In the genomic region with DNA sequence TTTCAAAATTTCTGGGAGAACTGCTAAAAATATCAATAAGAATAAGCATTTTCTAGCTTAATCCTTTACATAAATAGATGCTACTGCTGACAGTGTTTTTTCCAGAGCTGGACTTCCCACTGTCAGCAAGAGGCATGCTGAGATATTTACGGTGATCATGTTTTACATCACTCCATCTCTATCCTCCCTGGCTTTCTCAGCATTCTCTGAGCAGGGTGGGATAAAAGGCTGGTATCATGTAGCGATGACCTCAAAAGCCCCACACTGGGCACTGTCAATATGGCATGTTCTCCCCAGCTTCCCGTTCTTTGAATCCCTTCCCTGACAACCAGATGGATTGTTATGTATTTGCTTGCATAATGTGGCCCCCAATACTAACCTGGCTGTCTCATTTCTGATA, we compare ENCODE assay signal across 26 cellular contexts.
"Had no signal": no experiment of that assay in that cellular context is flagged by ENCODE, and none has a peak within 500 bp of the region (broad histone marks: within the 10 kb centered on the region; RNA-seq: fewer than 3 reads in every experiment).

No MANE protein-coding gene starts in this region.

- H3K4me3 ChIP-seq: adrenal gland, body of pancreas, breast epithelium, Peyer's patch, SJSA1 had no signal

- H3K27me3 ChIP-seq: adrenal gland, body of pancreas, breast epithelium, Peyer's patch, SJSA1 had no signal

- H3K9me3 ChIP-seq: adrenal gland, body of pancreas, breast epithelium, Peyer's patch, SJSA1, SK-N-SH had no signal

- H3K36me3 ChIP-seq: adrenal gland, breast epithelium, Peyer's patch, SJSA1 had no signal

- ATAC-seq: activated CD4-positive, alpha-beta T cell treated with anti-CD3 and anti-CD28 coated beads for 36 hours; activated CD4-positive, CD25-positive, alpha-beta regulatory T cell treated with anti-CD3 and anti-CD28 coated beads, Interleukin-2, amount 50 U/mL, for 24 hours; activated CD8-positive, alpha-beta T cell treated with anti-CD3 and anti-CD28 coated beads, Interleukin-2, amount 10 ng/mL, durations not matched to agents 7 days and 5 days; activated naive CD4-positive, alpha-beta T cell treated with anti-CD3 and anti-CD28 coated beads, Interleukin-2, amount 50 U/mL, for 72 hours; body of pancreas; PC-3 had no signal

- DNase-seq: activated CD4-positive, alpha-beta T cell treated with anti-CD3 and anti-CD28 coated beads for 36 hours; activated CD4-positive, alpha-beta T cell treated with anti-CD3 and anti-CD28 coated beads, Interleukin-2, amount 10 ng/mL, durations not matched to agents 7 days and 5 days; activated CD4-positive, alpha-beta T cell treated with anti-CD3 and anti-CD28 coated beads, Interleukin-2, amount 50 U/mL, for 48 hours; activated CD8-positive, alpha-beta T cell treated with anti-CD3 and anti-CD28 coated beads, Interleukin-2, amount 10 ng/mL, durations not matched to agents 7 days and 5 days; activated gamma-delta T cell; activated naive CD4-positive, alpha-beta T cell treated with anti-CD3 and anti-CD28 coated beads for 36 hours; activated T-cell treated with anti-CD3 and anti-CD28 coated beads, Interleukin-2, amount 50 U/mL, for 24 hours; adrenal gland; body of pancreas; NCI-H1092 treated with DMSO at 0.1 percent for 48 hours; NCI-H1417; NCI-H1694; NCI-H1930; NCI-H2081 treated with DMSO at 0.1 percent for 48 hours; NCI-H226; NCI-H510A; NCI-H526; PC-3; Peyer's patch; RPMI8226; SHP77 treated with DMSO at 0.1 percent for 48 hours; SK-N-SH had no signal
